ENCODE assay signal across 8 cellular contexts in the genomic region with DNA sequence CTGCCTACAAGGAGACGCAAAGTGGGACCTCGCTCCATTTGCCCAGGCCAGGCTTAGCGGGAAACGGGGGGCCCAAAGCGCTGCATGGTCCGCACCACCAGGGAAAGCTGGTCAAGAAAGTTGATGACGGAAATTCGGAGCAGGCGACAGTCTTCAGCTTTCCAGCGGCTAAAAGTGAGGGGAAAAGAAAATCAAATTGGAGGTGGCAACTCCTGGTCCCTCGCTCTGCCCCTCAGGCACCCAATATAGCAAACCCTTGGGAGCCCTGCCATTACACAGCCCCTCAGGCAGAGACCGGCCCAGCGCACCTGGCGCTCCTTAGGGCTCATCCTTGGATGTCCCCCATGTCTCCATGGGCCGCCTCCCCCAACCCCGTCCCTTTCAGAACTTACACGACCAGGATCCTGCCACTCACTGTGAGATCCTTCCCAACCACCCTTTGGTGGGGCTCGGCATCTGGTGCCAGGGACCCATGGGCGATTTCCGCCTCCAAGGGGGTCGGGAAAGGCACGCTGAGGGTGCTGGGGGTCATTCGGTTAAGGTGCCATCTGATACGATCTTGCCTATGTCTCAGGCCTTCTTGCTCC. TPM values are rescaled to one million over a fixed set of nuclear protein-coding genes. Genes with fewer than 3 reads are reported as not detected.
A peak's percentile ranks its signal among the peaks of the same experiment; 100 is the strongest.
DNase-seq lines count a peak whose midpoint lies in the region; ATAC-seq and TF ChIP-seq lines count a peak whose summit lies in the region.

No MANE protein-coding gene starts in this region.

- H3K4me3 ChIP-seq in GM12875 (ENCODE audit: low read depth, low read length) (peak overlapping the region; percentile 67), SK-N-MC (peak overlapping the region; percentile 79), fibroblast of mammary gland (ENCODE audit: control insufficient read depth, low read depth, low read length) (peak overlapping the region; percentile 49)

- no peaks in the 10 kb centered on the region for H3K9me3 ChIP-seq in SK-N-MC (ENCODE audit: low read depth, low read length)

- intact Hi-C loops in sciatic nerve (cut with DNase I) = no loop called here

- DNase-seq in SK-N-MC (ENCODE audit: low read depth, low spot score) (no peak), fibroblast of mammary gland (ENCODE audit: low read depth) (no peak), sciatic nerve (ENCODE audit: low spot score) (peak; percentile 59), NCI-H2107 (lab: John Stamatoyannopoulos, UW) (no peak), islet precursor cell (no peak), NCI-H187 treated with DMSO at 0.1 percent for 48 hours (lab: John Stamatoyannopoulos, UW) (no peak)

- H3K27ac ChIP-seq in SK-N-MC = no peak overlapping the region

- H3K36me3 ChIP-seq in SK-N-MC (ENCODE audit: insufficient read depth, low read length) = no peaks in the 10 kb centered on the region

- ATAC-seq in sciatic nerve (no peak), HG03108 (IDR thresholded peaks at IDR 0.05; ENCODE audit: unreplicated experiment) (no peak)

- TF ChIP-seq CTCF in GM12875 (IDR thresholded peaks at IDR 0.05; ENCODE audit: borderline replicate concordance, insufficient read depth, low read depth, low read length) (no peak), fibroblast of mammary gland (conservative IDR thresholded peaks at IDR 0.05; ENCODE audit: control insufficient read depth, insufficient read depth, low read depth, low read length) (no peak)

- peak overlapping the region; percentile 62 for H3K9ac ChIP-seq in SK-N-MC (ENCODE audit: insufficient read length)

RNA-seq across cellular contexts. Expression of gene LAGE3, which starts 1.1 kb away (rescaled TPM):
- 10.6 TPM for total RNA-seq in sciatic nerve

RNA-seq across cellular contexts. Expression of gene UBL4A, which starts 8.4 kb away (rescaled TPM):
- total RNA-seq in sciatic nerve = 29.4 TPM

RNA-seq across cellular contexts. Expression of gene SLC10A3, which starts 12.4 kb away (rescaled TPM):
- 17.7 TPM for total RNA-seq in sciatic nerve

RNA-seq across cellular contexts. Expression of gene PLXNA3, which starts 19.9 kb away (rescaled TPM):
- 73.0 TPM for total RNA-seq in sciatic nerve

RNA-seq across cellular contexts. Expression of gene FAM50A, which starts 34.0 kb away (rescaled TPM):
- 51.1 TPM for total RNA-seq in sciatic nerve
